Comparison of ENCODE assay signal across 17 cellular contexts in the genomic region with DNA sequence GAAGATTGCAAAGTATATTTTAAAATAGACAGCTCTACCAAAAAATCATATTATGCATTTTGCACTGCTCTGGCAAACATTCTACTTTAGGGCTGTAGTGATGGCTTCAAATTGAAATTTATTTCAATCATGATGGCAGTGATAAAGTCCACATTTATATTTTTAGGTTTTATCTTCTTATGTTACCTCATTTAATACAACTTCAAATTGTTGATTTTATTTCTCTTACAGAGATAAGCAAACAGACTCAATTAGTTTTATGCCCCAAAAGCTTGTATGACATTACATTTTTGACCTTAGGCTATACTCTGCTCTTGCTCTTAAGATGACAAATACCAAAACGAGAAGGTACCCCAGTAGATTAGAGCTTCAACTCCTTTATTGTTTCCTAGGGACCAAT.
DNase-seq lines count a peak whose midpoint lies in the region; ATAC-seq and TF ChIP-seq lines count a peak whose summit lies in the region.
"Had no signal": no experiment of that assay in that cellular context is flagged by ENCODE, and none has a peak within 500 bp of the region (broad histone marks: within the 10 kb centered on the region; RNA-seq: fewer than 3 reads in every experiment).

No MANE protein-coding gene starts in this region.

- H4K20me1 ChIP-seq in SK-N-SH (ENCODE audit: insufficient read depth) = no peaks in the 10 kb centered on the region
- H4K20me1 ChIP-seq in osteoblast (ENCODE audit: insufficient read depth, low read length) = no peaks in the 10 kb centered on the region
- H4K20me1 ChIP-seq: BLaER1 treated with 17β-estradiol and CSF1 and Interleukin-3, amounts not matched to agents 10 nM and 100 nM had no signal

- TF ChIP-seq CTCF in SK-N-SH (IDR thresholded peaks at IDR 0.05) (no peak), osteoblast (IDR thresholded peaks at IDR 0.05; ENCODE audit: extremely low read depth, low read depth, low read length) (no peak), heart right ventricle (IDR thresholded peaks at IDR 0.05) (no peak)

- DNase-seq in NCI-H69 (lab: John Stamatoyannopoulos, UW) = peak; percentile 17
- DNase-seq in SK-N-SH = peak; percentile 6
- peak; percentile 23 for DNase-seq in osteoblast (ENCODE audit: insufficient read length, low spot score, missing footprints)
- no peak for DNase-seq in heart right ventricle
- DNase-seq: AML-193; Caco-2; Calu3; CD4-positive, alpha-beta T cell; CD8-positive, alpha-beta T cell; DMS79 treated with DMSO at 0.1 percent for 48 hours; GDM1 had no signal

- H3K9me2 ChIP-seq in SK-N-SH = no peaks in the 10 kb centered on the region

- H3K36me3 ChIP-seq in SK-N-SH (replicated peaks in 1 of 2; ENCODE audit: control insufficient read depth in 1 of 2, insufficient read depth in 2 of 2, low read length in 1 of 2) (no peaks in the 10 kb centered on the region), osteoblast (ENCODE audit: insufficient read depth, low read length) (no peaks in the 10 kb centered on the region), heart right ventricle (no peaks in the 10 kb centered on the region)
- H3K36me3 ChIP-seq: BLaER1 treated with 17β-estradiol and CSF1 and Interleukin-3, amounts not matched to agents 10 nM and 100 nM had no signal

- H3K4me1 ChIP-seq in SK-N-SH (ENCODE audit: control insufficient read depth in 1 of 2, insufficient read depth in 2 of 2, low read depth in 1 of 2, low read length in 1 of 2) = no peaks in the 10 kb centered on the region
- no peaks in the 10 kb centered on the region for H3K4me1 ChIP-seq in osteoblast (ENCODE audit: insufficient read depth, low read length)
- no peaks in the 10 kb centered on the region for H3K4me1 ChIP-seq in heart right ventricle
- H3K4me1 ChIP-seq: A549; BLaER1 treated with 17β-estradiol and CSF1 and Interleukin-3, amounts not matched to agents 10 nM and 100 nM; Caco-2 had no signal

- CTCF ChIA-PET in SK-N-SH (lab: Yijun Ruan, JAX) = no interaction called here

- H3K79me2 ChIP-seq in SK-N-SH (ENCODE audit: insufficient read depth) = no peaks in the 10 kb centered on the region
- no peaks in the 10 kb centered on the region for H3K79me2 ChIP-seq in osteoblast (ENCODE audit: insufficient read depth, low read length)

- intact Hi-C loops in heart right ventricle (cut with DNase I) = no loop called here

- no peak overlapping the region for H3K4me2 ChIP-seq in SK-N-SH
- no peak overlapping the region for H3K4me2 ChIP-seq in osteoblast (ENCODE audit: insufficient read depth, low read length)
- H3K4me2 ChIP-seq: A549; BLaER1 treated with 17β-estradiol and CSF1 and Interleukin-3, amounts not matched to agents 10 nM and 100 nM had no signal

- 0% methylated on average over 1 of the region's 1 CpG for WGBS in SK-N-SH (ENCODE audit: low lambda C conversion rate)
- WGBS in heart right ventricle, 2 donors = 56 to 68% methylated on average over 1 of the region's 1 CpG

- TF ChIP-seq EP300 in SK-N-SH (IDR thresholded peaks at IDR 0.05; ENCODE audit: borderline replicate concordance in 1 of 2, low read depth in 1 of 2, low read length in 1 of 2) = no peak; a peak in 1 of 4 replicates

- H3K27me3 ChIP-seq in SK-N-SH (ENCODE audit: insufficient read depth) = no peaks in the 10 kb centered on the region
- H3K27me3 ChIP-seq in osteoblast (ENCODE audit: insufficient read depth, low read length) = no peaks in the 10 kb centered on the region
- H3K27me3 ChIP-seq in heart right ventricle = no peaks in the 10 kb centered on the region
- H3K27me3 ChIP-seq: BLaER1 treated with 17β-estradiol and CSF1 and Interleukin-3, amounts not matched to agents 10 nM and 100 nM had no signal

- no peaks in the 10 kb centered on the region for H3F3A ChIP-seq in SK-N-SH (replicated peaks; ENCODE audit: insufficient read depth)

- H2AFZ ChIP-seq in SK-N-SH (ENCODE audit: low read depth) = no peak overlapping the region
- H2AFZ ChIP-seq in osteoblast (ENCODE audit: low read length) = no peak overlapping the region

- no peak for ATAC-seq in HG02870 (IDR thresholded peaks at IDR 0.05; ENCODE audit: unreplicated experiment)
- no peak for ATAC-seq in heart right ventricle
- ATAC-seq: A549; CD8-positive, alpha-beta T cell; GM12878 had no signal

- H3K9me3 ChIP-seq in SK-N-SH (no peaks in the 10 kb centered on the region), osteoblast (ENCODE audit: low read depth, low read length) (no peaks in the 10 kb centered on the region), heart right ventricle (peaks cover 0 to 6% (median 0%) of the 10 kb centered on the region in 11 donors)
- H3K9me3 ChIP-seq: A549; BLaER1 treated with 17β-estradiol and CSF1 and Interleukin-3, amounts not matched to agents 10 nM and 100 nM; Caco-2 had no signal

- H3K9ac ChIP-seq in SK-N-SH = no peak overlapping the region
- H3K9ac ChIP-seq: BLaER1 treated with 17β-estradiol and CSF1 and Interleukin-3, amounts not matched to agents 10 nM and 100 nM had no signal

- H3K27ac ChIP-seq in SK-N-SH (ENCODE audit: low read depth in 2 of 2, low read length in 1 of 2) (no peak overlapping the region), osteoblast (ENCODE audit: low read depth, low read length) (no peak overlapping the region), heart right ventricle (no peak overlapping the region)
- H3K27ac ChIP-seq: 22Rv1; A549; BLaER1 treated with 17β-estradiol and CSF1 and Interleukin-3, amounts not matched to agents 10 nM and 100 nM; C4-2B had no signal

- TF ChIP-seq RAD21 in SK-N-SH (IDR thresholded peaks at IDR 0.05; ENCODE audit: low read length) = no peak

- H3K4me3 ChIP-seq in SK-N-SH (ENCODE audit: low read depth in 2 of 2, low read length in 1 of 2) = no peak overlapping the region
- no peak overlapping the region for H3K4me3 ChIP-seq in osteoblast (ENCODE audit: insufficient read depth, low read length)
- H3K4me3 ChIP-seq in heart right ventricle = no peak overlapping the region
- H3K4me3 ChIP-seq: A549; BLaER1 treated with 17β-estradiol and CSF1 and Interleukin-3, amounts not matched to agents 10 nM and 100 nM; GM12878 had no signal

- POLR2A ChIA-PET in SK-N-SH (lab: Yijun Ruan, JAX) = no interaction called here

TF ChIP-seq in SK-N-SH, 30 proteins besides CTCF, POLR2A, EP300 and RAD21:
- no peak for TF ChIP-seq YY1 (IDR thresholded peaks at IDR 0.05; ENCODE audit: low read depth)
- TF ChIP-seq RXRA (IDR thresholded peaks at IDR 0.05; ENCODE audit: borderline replicate concordance, low read depth) = no peak
- peak; percentile 90 for TF ChIP-seq GATA2 (CRISPR knock-in tag; IDR thresholded peaks at IDR 0.05)
- TF ChIP-seq CHD2 (IDR thresholded peaks at IDR 0.05; ENCODE audit: low read length, partially characterized antibody) = no peak
- no peak for TF ChIP-seq NFIC (IDR thresholded peaks at IDR 0.05; ENCODE audit: borderline replicate concordance)

Comparison
In these comparisons a context has a peak if more than half of its experiments do, and no peak if none do; other contexts are left out.
1. DNase-seq: peak in NCI-H69 (single experiment), SK-N-SH (single experiment) and osteoblast (single experiment); none in heart right ventricle (0 of 2).